ENCODE assay signal across 32 cellular contexts in genomic region chr1:160056648-160057169, GRCh38. TPM values are rescaled to one million over a fixed set of nuclear protein-coding genes. Genes with fewer than 3 reads are reported as not detected.
"Had no signal": no experiment of that assay in that cellular context is flagged by ENCODE, and none has a peak within 500 bp of the region (broad histone marks: within the 10 kb centered on the region; RNA-seq: fewer than 3 reads in every experiment).

No MANE protein-coding gene starts in this region.

- H3K36me3 ChIP-seq: left lung, sigmoid colon, thoracic aorta, vagina had no signal

- H3K4me1 ChIP-seq: foreskin keratinocyte, left lung, sigmoid colon, vagina had no signal

- H3K4me3 ChIP-seq: left lung, lung, sigmoid colon, thoracic aorta, vagina had no signal

- H3K9me3 Mint-ChIP-seq: activated naive CD4-positive, alpha-beta T cell treated with anti-CD3 and anti-CD28 coated beads, Interleukin-2, amount 50 U/mL, for 72 hours; brain; dendritic cell treated with granulocyte-macrophage colony-stimulating factor and Interleukin-4, amounts not matched to agents 40 ng/mL and 50 ng/mL, for 4 days; naive B cell; stimulated activated naive B cell treated with anti-CD40 and anti-IgM and Interleukin-4, amounts not matched to agents 10 μg/mL and 1 μg/mL and 100 μg/mL, for 72 hours; type B pancreatic cell had no signal

- H3K27me3 ChIP-seq: sigmoid colon, vagina had no signal

- H3K4me1 Mint-ChIP-seq: naive B cell; stimulated activated naive B cell treated with anti-CD40 and anti-IgM and Interleukin-4, amounts not matched to agents 10 μg/mL and 1 μg/mL and 100 μg/mL, for 72 hours had no signal

- H3K4me3 Mint-ChIP-seq: brain; dendritic cell treated with granulocyte-macrophage colony-stimulating factor and Interleukin-4, amounts not matched to agents 40 ng/mL and 50 ng/mL, for 4 days; naive B cell; stimulated activated naive B cell treated with anti-CD40 and anti-IgM and Interleukin-4, amounts not matched to agents 10 μg/mL and 1 μg/mL and 100 μg/mL, for 72 hours; type B pancreatic cell had no signal

- H3K27ac Mint-ChIP-seq: dendritic cell treated with granulocyte-macrophage colony-stimulating factor and Interleukin-4, amounts not matched to agents 40 ng/mL and 50 ng/mL, for 4 days; naive B cell; stimulated activated naive B cell treated with anti-CD40 and anti-IgM and Interleukin-4, amounts not matched to agents 10 μg/mL and 1 μg/mL and 100 μg/mL, for 72 hours; type B pancreatic cell had no signal

- ATAC-seq: activated CD4-positive, CD25-positive, alpha-beta regulatory T cell treated with anti-CD3 and anti-CD28 coated beads, Interleukin-2, amount 50 U/mL, for 24 hours; foreskin keratinocyte; left lung; stimulated activated naive B cell treated with anti-CD40 and anti-IgM and Interleukin-4, amounts not matched to agents 10 μg/mL and 1 μg/mL and 100 μg/mL, for 72 hours had no signal

- H3K27ac ChIP-seq: foreskin keratinocyte, left lung, sigmoid colon, thoracic aorta, vagina, VCaP had no signal

- H3K36me3 Mint-ChIP-seq: activated naive CD4-positive, alpha-beta T cell treated with anti-CD3 and anti-CD28 coated beads, Interleukin-2, amount 50 U/mL, for 72 hours; brain; naive B cell; stimulated activated naive B cell treated with anti-CD40 and anti-IgM and Interleukin-4, amounts not matched to agents 10 μg/mL and 1 μg/mL and 100 μg/mL, for 72 hours; type B pancreatic cell had no signal

- H3K9me3 ChIP-seq: left lung, sigmoid colon, thoracic aorta, vagina had no signal

- DNase-seq: activated CD4-positive, alpha-beta T cell treated with anti-CD3 and anti-CD28 coated beads, Interleukin-2, amount 50 U/mL, for 1 hour; activated T-cell treated with anti-CD3 and anti-CD28 coated beads, Interleukin-2, amount 50 U/mL, for 1 hour; aorta; effector CD8-positive, alpha-beta T cell; erythroblast; foreskin keratinocyte; kidney; left lung; naive B cell; sigmoid colon; stimulated activated CD4-positive, alpha-beta T cell treated with anti-CD3 and anti-CD28 coated beads, Interleukin-2, amount 100 ng/mL, for 48 hours; stimulated activated CD8-positive, alpha-beta memory T cell treated with anti-CD3 and anti-CD28 coated beads, Interleukin-4, amount 100 ng/mL, for 48 hours; stimulated activated naive B cell treated with anti-CD40 and anti-IgM and Interleukin-4, amounts not matched to agents 10 μg/mL and 1 μg/mL and 100 μg/mL, for 72 hours had no signal

- FAIRE-seq: kidney had no signal

RNA-seq across cellular contexts. Expression of gene KCNJ10, which starts 13.3 kb away (rescaled TPM):
- total RNA-seq: activated naive CD4-positive, alpha-beta T cell treated with anti-CD3 and anti-CD28 coated beads, Interleukin-2, amount 50 U/mL, for 72 hours; chondrocyte; foreskin keratinocyte; glomerular endothelial cell; mucosa of gallbladder; omental fat pad; T-helper 2 cell treated with Interferon-gamma antibody and Interleukin-4, amounts not matched to agents 100 ng/mL and 5 ng/mL, for 36 hours; thoracic aorta; vagina had no signal
- polyA plus RNA-seq: foreskin keratinocyte, neural cell had no signal

RNA-seq across cellular contexts. Expression of gene KCNJ9, which starts 24.6 kb away (rescaled TPM):
- total RNA-seq: aorta; cardiac septum; chondrocyte; foreskin keratinocyte; glomerular endothelial cell; kidney; left lung; lung; mesenteric fat pad; mucosa of gallbladder; omental fat pad; posterior vena cava; renal cortical epithelial cell; T-helper 2 cell treated with Interferon-gamma antibody and Interleukin-4, amounts not matched to agents 100 ng/mL and 5 ng/mL, for 36 hours; vagina had no signal
- polyA plus RNA-seq: aorta, foreskin keratinocyte, lung had no signal

RNA-seq across cellular contexts. Expression of gene ATP1A2, which starts 58.9 kb away (rescaled TPM):
- total RNA-seq: activated naive CD4-positive, alpha-beta T cell treated with anti-CD3 and anti-CD28 coated beads, Interleukin-2, amount 50 U/mL, for 72 hours; foreskin keratinocyte; glomerular endothelial cell; T-helper 2 cell treated with Interferon-gamma antibody and Interleukin-4, amounts not matched to agents 100 ng/mL and 5 ng/mL, for 36 hours had no signal
- polyA plus RNA-seq: foreskin keratinocyte had no signal
